ENCODE assay signal across 8 cellular contexts in the genomic region with DNA sequence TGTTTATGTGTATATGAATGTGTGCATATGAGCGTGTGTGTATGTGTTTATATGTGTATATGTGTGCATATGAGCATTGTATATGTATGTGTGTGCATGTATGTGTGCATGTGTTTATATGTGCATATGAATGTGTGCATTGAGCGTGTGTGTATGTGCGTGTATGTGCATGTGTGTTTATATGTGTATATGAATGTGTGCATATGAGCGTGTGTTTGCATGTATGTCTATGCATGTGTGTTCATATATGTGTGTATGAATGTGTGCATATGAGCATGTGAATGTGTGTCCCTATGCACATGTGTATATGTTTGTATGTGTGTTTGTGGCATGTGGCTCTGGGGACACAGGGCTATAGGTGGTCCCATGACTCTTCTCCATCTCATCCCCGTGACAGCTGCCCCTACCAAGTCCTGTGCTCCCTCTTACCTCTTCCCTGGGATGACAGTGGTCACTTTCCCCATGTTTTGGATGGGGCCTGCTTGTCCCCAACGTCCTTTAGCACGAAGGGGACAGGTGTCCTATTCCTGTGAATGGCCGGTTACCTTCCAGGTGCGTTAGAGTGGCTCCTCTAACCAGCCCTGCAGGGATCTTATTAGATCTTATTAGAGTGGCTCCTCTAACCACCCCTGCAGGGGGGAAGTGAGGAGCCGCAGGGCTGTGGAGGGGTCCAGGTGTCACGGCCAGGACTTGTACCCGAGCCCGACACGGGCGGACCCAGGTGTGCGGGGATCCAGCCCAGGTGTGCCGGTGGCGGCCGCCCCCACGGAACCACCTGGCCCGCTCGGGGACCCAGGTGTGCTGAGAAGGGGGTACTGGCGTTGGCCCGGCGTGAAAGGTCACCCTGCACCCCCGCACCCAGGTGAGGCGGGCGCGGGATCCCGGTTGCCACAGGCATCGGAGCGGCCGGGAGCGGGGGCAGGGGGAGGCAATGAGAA.
DNase-seq lines count a peak whose midpoint lies in the region; TF ChIP-seq lines count a peak whose summit lies in the region.

No MANE protein-coding gene starts in this region.

- TF ChIP-seq CTCF in fibroblast of lung (conservative IDR thresholded peaks at IDR 0.05 in 1 of 2, IDR thresholded peaks at IDR 0.05 in 1 of 2; ENCODE audit: low read depth in 1 of 2, low read length in 2 of 2) (no peak), retinal pigment epithelial cell (conservative IDR thresholded peaks at IDR 0.05; ENCODE audit: low read depth, low read length) (no peak), lower leg skin (IDR thresholded peaks at IDR 0.05) (no peak)

- H3K36me3 ChIP-seq in NT2/D1 (ENCODE audit: insufficient read depth, insufficient read length, low read length) (no peaks in the 10 kb centered on the region), fibroblast of lung (ENCODE audit: control insufficient read depth, insufficient read depth, low read length) (no peaks in the 10 kb centered on the region)

- H3K4me1 ChIP-seq in NT2/D1 (ENCODE audit: insufficient read depth, insufficient read length) (no peaks in the 10 kb centered on the region), fibroblast of lung (ENCODE audit: control insufficient read depth, extremely low read depth, insufficient read depth, low read length) (no peaks in the 10 kb centered on the region)

- no peaks in the 10 kb centered on the region for H4K20me1 ChIP-seq in fibroblast of lung (ENCODE audit: control insufficient read depth, extremely low read depth, insufficient read depth, low read length)

- peaks cover 13% of the 10 kb centered on the region for H3K4me1 Mint-ChIP-seq in T-helper 1 cell treated with Interleukin-12 subunit alpha and Interleukin-12 subunit beta and Interleukin-4 antibody, amounts not matched to agents 30 μg/mL and 1 μg/mL, for 36 hours (ENCODE audit: low read depth)

- H3K4me2 ChIP-seq in fibroblast of lung (ENCODE audit: extremely low read depth, insufficient read depth, low read length) = peak overlapping the region; percentile 84

- H3K27me3 Mint-ChIP-seq in T-helper 1 cell treated with Interleukin-12 subunit alpha and Interleukin-12 subunit beta and Interleukin-4 antibody, amounts not matched to agents 30 μg/mL and 1 μg/mL, for 36 hours (ENCODE audit: low read depth) = peaks cover 18% of the 10 kb centered on the region

- peak overlapping the region; percentile 44 for H3K27ac ChIP-seq in fibroblast of lung (ENCODE audit: insufficient read depth, low read length)

- H3K9me3 Mint-ChIP-seq in T-helper 1 cell treated with Interleukin-12 subunit alpha and Interleukin-12 subunit beta and Interleukin-4 antibody, amounts not matched to agents 30 μg/mL and 1 μg/mL, for 36 hours = no peaks in the 10 kb centered on the region

- TF ChIP-seq POLR2A in lower leg skin (IDR thresholded peaks at IDR 0.05) = no peak

- peak overlapping the region; percentile 37 for H3K4me3 Mint-ChIP-seq in T-helper 1 cell treated with Interleukin-12 subunit alpha and Interleukin-12 subunit beta and Interleukin-4 antibody, amounts not matched to agents 30 μg/mL and 1 μg/mL, for 36 hours

- DNase-seq in T-helper 1 cell = no peak
- no peak for DNase-seq in NT2/D1 (ENCODE audit: low read depth, low spot score)
- DNase-seq in fibroblast of lung (ENCODE audit: low read depth in 2 of 2) = no peak
- no peak for DNase-seq in retinal pigment epithelial cell (ENCODE audit: low read depth)
- DNase-seq in activated gamma-delta T cell (lab: John Stamatoyannopoulos, UW) = no peak
- no peak for DNase-seq in lower leg skin (ENCODE audit: low spot score in 2 of 2)
- DNase-seq in NCI-H510A treated with DMSO at 0.1 percent for 48 hours (lab: John Stamatoyannopoulos, UW) = no peak

- H3K79me2 ChIP-seq in fibroblast of lung (ENCODE audit: control insufficient read depth, insufficient read depth, low read length) = no peaks in the 10 kb centered on the region

- H3K9me3 ChIP-seq in NT2/D1 (ENCODE audit: insufficient read depth, low read length) = no peaks in the 10 kb centered on the region
- H3K9me3 ChIP-seq in fibroblast of lung (ENCODE audit: control insufficient read depth, insufficient read depth, low read depth, low read length) = no peaks in the 10 kb centered on the region

- H3K27me3 ChIP-seq in NT2/D1 (ENCODE audit: insufficient read depth, insufficient read length) (peaks cover 26% of the 10 kb centered on the region), fibroblast of lung (ENCODE audit: control insufficient read depth, insufficient read depth, low read length) (no peaks in the 10 kb centered on the region)

- intact Hi-C loops in lower leg skin (cut with DNase I; ENCODE audit: low total_unique reads) = loop anchor here (2.0 to 10.0 kb wide), 2 partner anchors 160 to 382 kb away; a partner anchor contains a TSS

- peak overlapping the region; percentile 3 for H3K9ac ChIP-seq in NT2/D1 (ENCODE audit: insufficient read length, low read depth)
- H3K9ac ChIP-seq in fibroblast of lung (ENCODE audit: insufficient read depth, low read length) = peak overlapping the region; percentile 59

- H3K36me3 Mint-ChIP-seq in T-helper 1 cell treated with Interleukin-12 subunit alpha and Interleukin-12 subunit beta and Interleukin-4 antibody, amounts not matched to agents 30 μg/mL and 1 μg/mL, for 36 hours (ENCODE audit: low read depth) = no peaks in the 10 kb centered on the region

- peak overlapping the region; percentile 32 for H2AFZ ChIP-seq in fibroblast of lung (ENCODE audit: low read length)

- WGBS in lower leg skin, 2 donors = 28 to 70% methylated on average over 11 to 29 of the region's 34 CpGs

- no peak overlapping the region for H3K27ac Mint-ChIP-seq in T-helper 1 cell treated with Interleukin-12 subunit alpha and Interleukin-12 subunit beta and Interleukin-4 antibody, amounts not matched to agents 30 μg/mL and 1 μg/mL, for 36 hours

- peak overlapping the region; percentile 35 for H3K4me3 ChIP-seq in NT2/D1 (ENCODE audit: insufficient read length, low read depth)
- peak overlapping the region; percentile 40 to 70 (median 50) for H3K4me3 ChIP-seq in fibroblast of lung (replicated peaks in 1 of 4; ENCODE audit: control extremely low read depth in 1 of 4, insufficient read depth in 1 of 4, low read depth in 3 of 4, low read length in 4 of 4)
- H3K4me3 ChIP-seq in retinal pigment epithelial cell (ENCODE audit: low read length) = peak overlapping the region; percentile 48
- no peak overlapping the region for H3K4me3 ChIP-seq in lower leg skin (ENCODE audit: low read depth, poor library complexity, severe bottlenecking)
